ENCODE assay signal across 2 cellular contexts in the genomic region with DNA sequence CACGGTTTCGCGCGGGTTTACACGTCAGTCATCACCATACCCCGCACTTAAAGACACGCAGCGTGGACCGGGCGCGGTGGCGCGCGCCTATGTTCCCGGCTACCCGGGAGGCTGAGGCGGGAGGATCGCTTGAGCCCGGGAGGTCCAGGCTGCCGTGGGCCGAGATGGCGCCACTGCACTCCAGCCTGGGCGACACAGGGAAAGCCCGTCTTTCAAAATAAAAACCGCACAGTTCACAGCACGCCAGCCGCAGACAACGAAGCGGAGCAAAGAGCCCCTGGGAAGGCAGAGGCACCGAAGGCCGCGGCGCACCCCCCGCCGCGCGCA.
TF ChIP-seq lines count a peak whose summit lies in the region.

No MANE protein-coding gene starts in this region.

TF ChIP-seq in H1, 55 proteins besides CTCF, POLR2A, EP300 and RAD21:
- TF ChIP-seq ZNF274 (IDR thresholded peaks at IDR 0.05; ENCODE audit: borderline replicate concordance, extremely low read depth, low read length) (no peak), SP2 (IDR thresholded peaks at IDR 0.05; ENCODE audit: low read length) (no peak), ATF2 (IDR thresholded peaks at IDR 0.05; ENCODE audit: low read length) (no peak), TBP (IDR thresholded peaks at IDR 0.05; ENCODE audit: low read depth, low read length) (no peak)

TF ChIP-seq in neural cell, 6 proteins besides CTCF, POLR2A, EP300 and RAD21:
- TF ChIP-seq SMC3 (conservative IDR thresholded peaks at IDR 0.05; ENCODE audit: poor library complexity) (no peak), EZH2 (IDR thresholded peaks at IDR 0.05; ENCODE audit: borderline replicate concordance, insufficient read depth, low read length, poor library complexity, severe bottlenecking) (no peak), MXI1 (conservative IDR thresholded peaks at IDR 0.05; ENCODE audit: poor library complexity, severe bottlenecking) (no peak), TAF1 (IDR thresholded peaks at IDR 0.05; ENCODE audit: low read depth) (no peak), POLR2AphosphoS5 (IDR thresholded peaks at IDR 0.05) (no peak)
- TF ChIP-seq, protein P1, sequence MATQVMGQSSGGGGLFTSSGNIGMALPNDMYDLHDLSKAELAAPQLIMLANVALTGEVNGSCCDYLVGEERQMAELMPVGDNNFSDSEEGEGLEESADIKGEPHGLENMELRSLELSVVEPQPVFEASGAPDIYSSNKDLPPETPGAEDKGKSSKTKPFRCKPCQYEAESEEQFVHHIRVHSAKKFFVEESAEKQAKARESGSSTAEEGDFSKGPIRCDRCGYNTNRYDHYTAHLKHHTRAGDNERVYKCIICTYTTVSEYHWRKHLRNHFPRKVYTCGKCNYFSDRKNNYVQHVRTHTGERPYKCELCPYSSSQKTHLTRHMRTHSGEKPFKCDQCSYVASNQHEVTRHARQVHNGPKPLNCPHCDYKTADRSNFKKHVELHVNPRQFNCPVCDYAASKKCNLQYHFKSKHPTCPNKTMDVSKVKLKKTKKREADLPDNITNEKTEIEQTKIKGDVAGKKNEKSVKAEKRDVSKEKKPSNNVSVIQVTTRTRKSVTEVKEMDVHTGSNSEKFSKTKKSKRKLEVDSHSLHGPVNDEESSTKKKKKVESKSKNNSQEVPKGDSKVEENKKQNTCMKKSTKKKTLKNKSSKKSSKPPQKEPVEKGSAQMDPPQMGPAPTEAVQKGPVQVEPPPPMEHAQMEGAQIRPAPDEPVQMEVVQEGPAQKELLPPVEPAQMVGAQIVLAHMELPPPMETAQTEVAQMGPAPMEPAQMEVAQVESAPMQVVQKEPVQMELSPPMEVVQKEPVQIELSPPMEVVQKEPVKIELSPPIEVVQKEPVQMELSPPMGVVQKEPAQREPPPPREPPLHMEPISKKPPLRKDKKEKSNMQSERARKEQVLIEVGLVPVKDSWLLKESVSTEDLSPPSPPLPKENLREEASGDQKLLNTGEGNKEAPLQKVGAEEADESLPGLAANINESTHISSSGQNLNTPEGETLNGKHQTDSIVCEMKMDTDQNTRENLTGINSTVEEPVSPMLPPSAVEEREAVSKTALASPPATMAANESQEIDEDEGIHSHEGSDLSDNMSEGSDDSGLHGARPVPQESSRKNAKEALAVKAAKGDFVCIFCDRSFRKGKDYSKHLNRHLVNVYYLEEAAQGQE (IDR thresholded peaks at IDR 0.05; ENCODE audit: borderline replicate concordance) = no peak
